Comparison of ENCODE assay signal across 21 cellular contexts in the genomic region with DNA sequence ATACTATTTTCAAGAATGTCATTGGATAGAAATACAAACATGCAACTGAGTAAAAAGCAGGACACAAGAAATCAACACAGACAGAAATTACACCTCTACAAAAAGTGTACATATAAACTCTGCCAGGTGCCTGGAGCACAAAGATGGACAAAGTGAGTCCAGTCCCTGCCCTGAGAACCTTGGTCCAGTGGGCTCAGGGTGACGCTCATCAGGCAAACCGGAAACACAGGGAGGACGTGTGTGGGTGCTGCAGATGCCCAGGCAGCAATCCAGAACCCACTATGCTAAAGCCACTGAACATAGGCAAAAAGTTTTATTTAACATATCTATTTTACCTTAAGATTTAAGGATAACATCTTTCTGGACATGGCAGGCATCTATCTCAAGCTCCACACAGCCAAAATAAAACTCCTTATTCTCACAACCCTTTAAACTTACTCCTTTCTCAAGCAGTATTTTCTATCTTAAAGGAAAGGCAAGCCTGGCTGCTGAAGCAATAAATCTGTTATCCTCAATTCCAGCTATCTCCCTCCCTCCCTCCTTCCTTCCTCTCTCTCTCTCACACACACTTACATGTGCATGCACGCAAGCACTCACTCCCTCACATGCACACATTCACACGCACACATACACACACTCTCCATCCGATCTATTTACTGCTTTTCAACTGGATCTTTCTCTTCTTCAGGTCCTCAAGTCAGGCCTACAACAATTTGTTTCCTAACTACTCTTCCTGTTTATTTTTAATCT.
"Had no signal": no experiment of that assay in that cellular context is flagged by ENCODE, and none has a peak within 500 bp of the region (broad histone marks: within the 10 kb centered on the region; RNA-seq: fewer than 3 reads in every experiment).

No MANE protein-coding gene starts in this region.

- H3K27me3 Mint-ChIP-seq: activated CD4-positive, alpha-beta memory T cell treated with anti-CD3 and anti-CD28 coated beads, Interleukin-2, amount 10 ng/mL, durations not matched to agents 7 days and 5 days; activated CD4-positive, alpha-beta T cell treated with anti-CD3 and anti-CD28 coated beads, Interleukin-2, amount 10 ng/mL, durations not matched to agents 24 days and 14 days; activated naive CD8-positive, alpha-beta T cell treated with anti-CD3 and anti-CD28 coated beads, Interleukin-2, amount 50 U/mL, for 24 hours; stimulated activated naive CD8-positive, alpha-beta T cell treated with anti-CD3 and anti-CD28 coated beads, Interleukin-15, Interleukin-2, amounts not matched to agents 100 ng/mL and 50 ng/mL, for 24 hours had no signal

- H3K4me1 ChIP-seq: tibial artery had no signal

- H3K9me3 Mint-ChIP-seq: activated CD4-positive, alpha-beta memory T cell treated with anti-CD3 and anti-CD28 coated beads, Interleukin-2, amount 10 ng/mL, durations not matched to agents 7 days and 5 days; activated CD4-positive, alpha-beta T cell treated with anti-CD3 and anti-CD28 coated beads, Interleukin-2, amount 10 ng/mL, durations not matched to agents 24 days and 14 days; activated naive CD8-positive, alpha-beta T cell treated with anti-CD3 and anti-CD28 coated beads, Interleukin-2, amount 50 U/mL, for 24 hours; neural crest cell; stimulated activated naive CD8-positive, alpha-beta T cell treated with anti-CD3 and anti-CD28 coated beads, Interleukin-15, Interleukin-2, amounts not matched to agents 100 ng/mL and 50 ng/mL, for 24 hours had no signal

- H3K27ac ChIP-seq: spleen, tibial artery had no signal

- H3K4me3 Mint-ChIP-seq: activated CD4-positive, alpha-beta memory T cell treated with anti-CD3 and anti-CD28 coated beads, Interleukin-2, amount 10 ng/mL, durations not matched to agents 7 days and 5 days; activated CD4-positive, alpha-beta T cell treated with anti-CD3 and anti-CD28 coated beads, Interleukin-2, amount 10 ng/mL, durations not matched to agents 24 days and 14 days; activated naive CD8-positive, alpha-beta T cell treated with anti-CD3 and anti-CD28 coated beads, Interleukin-2, amount 50 U/mL, for 24 hours; neural crest cell; stimulated activated naive CD8-positive, alpha-beta T cell treated with anti-CD3 and anti-CD28 coated beads, Interleukin-15, Interleukin-2, amounts not matched to agents 100 ng/mL and 50 ng/mL, for 24 hours had no signal

- H3K4me1 Mint-ChIP-seq: neural crest cell had no signal

- H3K4me3 ChIP-seq: mucosa of descending colon, spleen, tibial artery had no signal

- ATAC-seq: activated CD4-positive, CD25-positive, alpha-beta regulatory T cell treated with anti-CD3 and anti-CD28 coated beads, Interleukin-2, amount 50 U/mL, for 24 hours; activated naive CD8-positive, alpha-beta T cell treated with anti-CD3 and anti-CD28 coated beads, Interleukin-2, amount 50 U/mL, for 24 hours; mucosa of descending colon had no signal

- DNase-seq: activated CD4-positive, alpha-beta memory T cell treated with anti-CD3 and anti-CD28 coated beads, Interleukin-2, amount 10 ng/mL, durations not matched to agents 7 days and 5 days; activated CD4-positive, alpha-beta T cell treated with anti-CD3 and anti-CD28 coated beads, Interleukin-2, amount 10 ng/mL, durations not matched to agents 24 days and 14 days; activated gamma-delta T cell; activated naive CD4-positive, alpha-beta T cell treated with anti-CD3 and anti-CD28 coated beads, Interleukin-2, amount 50 U/mL, for 16 hours; activated naive CD8-positive, alpha-beta T cell treated with anti-CD3 and anti-CD28 coated beads, Interleukin-2, amount 50 U/mL, for 24 hours; activated T-cell treated with anti-CD3 and anti-CD28 coated beads for 4 hours; effector CD4-positive, alpha-beta T cell; glutamatergic neuron; hypothalamus; mucosa of descending colon; occipital lobe; posterior cingulate gyrus; stimulated activated CD4-positive, alpha-beta T cell treated with anti-CD3 and anti-CD28 coated beads, Interleukin-4, amount 100 ng/mL, for 1 hour; substantia nigra; T-helper 1 cell; T-helper 9 cell; tibial artery had no signal

- H3K27ac Mint-ChIP-seq: activated CD4-positive, alpha-beta memory T cell treated with anti-CD3 and anti-CD28 coated beads, Interleukin-2, amount 10 ng/mL, durations not matched to agents 7 days and 5 days; activated CD4-positive, alpha-beta T cell treated with anti-CD3 and anti-CD28 coated beads, Interleukin-2, amount 10 ng/mL, durations not matched to agents 24 days and 14 days; activated naive CD8-positive, alpha-beta T cell treated with anti-CD3 and anti-CD28 coated beads, Interleukin-2, amount 50 U/mL, for 24 hours; stimulated activated naive CD8-positive, alpha-beta T cell treated with anti-CD3 and anti-CD28 coated beads, Interleukin-15, Interleukin-2, amounts not matched to agents 100 ng/mL and 50 ng/mL, for 24 hours had no signal

- H3K27me3 ChIP-seq: spleen, tibial artery had no signal

- H3K9me3 ChIP-seq: mucosa of descending colon, spleen, tibial artery had no signal

- H3K36me3 ChIP-seq: spleen, tibial artery had no signal
